12 cellular contexts compared by ENCODE assay signal in the genomic region with DNA sequence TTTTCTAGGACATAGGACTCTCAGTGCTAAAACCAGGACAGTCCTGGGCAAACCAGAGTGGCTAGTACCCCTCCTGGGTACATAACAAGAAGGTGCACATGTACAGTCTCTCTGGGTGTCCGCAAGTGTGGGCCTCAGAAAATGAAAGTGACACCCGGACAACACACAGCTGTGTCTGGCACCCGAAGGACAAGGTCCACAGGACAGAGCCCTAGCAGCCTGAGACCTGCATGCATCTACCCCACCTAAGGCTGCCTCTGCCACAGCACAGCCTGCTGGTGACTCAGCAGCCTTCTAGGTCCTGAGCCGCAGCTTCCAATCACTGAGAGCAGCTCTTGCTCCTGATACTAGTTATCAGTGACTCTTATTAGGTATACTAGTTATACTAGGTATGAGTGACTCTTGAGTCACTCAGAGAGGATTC.
DNase-seq lines count a peak whose midpoint lies in the region; ATAC-seq and TF ChIP-seq lines count a peak whose summit lies in the region.
"Had no signal": no experiment of that assay in that cellular context is flagged by ENCODE, and none has a peak within 500 bp of the region (broad histone marks: within the 10 kb centered on the region; RNA-seq: fewer than 3 reads in every experiment).

No MANE protein-coding gene starts in this region.

- H3K9me3 Mint-ChIP-seq in type B pancreatic cell, result peaks cover 4% of the 10 kb centered on the region

- peak; percentile 51 for ATAC-seq in Right ventricle myocardium superior (ENCODE audit: poor library complexity)
- peak; percentile 96 for ATAC-seq in foreskin keratinocyte
- ATAC-seq in GM18505 (IDR thresholded peaks at IDR 0.05; ENCODE audit: unreplicated experiment), result no peak

- H3K27ac Mint-ChIP-seq in type B pancreatic cell, result peak overlapping the region; percentile 37

- H3K4me3 Mint-ChIP-seq in type B pancreatic cell, result no peak overlapping the region

- no peak overlapping the region for H3K27ac ChIP-seq in right atrium auricular region
- no peak overlapping the region for H3K27ac ChIP-seq in WERI-Rb-1
- H3K27ac ChIP-seq in foreskin keratinocyte, result peak overlapping the region; percentile 29
- no peak overlapping the region for H3K27ac ChIP-seq in A673 (ENCODE audit: low read depth, low read length, poor library complexity, severe bottlenecking)

- intact Hi-C loops in Right ventricle myocardium superior (cut with DNase I) (no loop called here), A673 (cut with micrococcal nuclease; ENCODE audit: unreplicated experiment) (no loop called here)

- no peaks in the 10 kb centered on the region for H3K4me1 Mint-ChIP-seq in type B pancreatic cell (ENCODE audit: unreplicated experiment)

- no peaks in the 10 kb centered on the region for H3K36me3 ChIP-seq in right atrium auricular region
- no peaks in the 10 kb centered on the region for H3K36me3 ChIP-seq in WERI-Rb-1
- no peaks in the 10 kb centered on the region for H3K36me3 ChIP-seq in A673 (ENCODE audit: insufficient read depth, low read length, poor library complexity, severe bottlenecking)

- TF ChIP-seq CTCF in right atrium auricular region (IDR thresholded peaks at IDR 0.05) (peak in 1 of 2 donors; percentile 44), WERI-Rb-1 (IDR thresholded peaks at IDR 0.05; ENCODE audit: low read depth, low read length) (peak; percentile 45), foreskin keratinocyte (conservative IDR thresholded peaks at IDR 0.05) (peak; percentile 55), type B pancreatic cell (conservative IDR thresholded peaks at IDR 0.05) (no peak), A673 (conservative IDR thresholded peaks at IDR 0.05; ENCODE audit: low read depth, low read length) (no peak)

- no peak for TF ChIP-seq POLR2A in GM18505 (IDR thresholded peaks at IDR 0.05; ENCODE audit: borderline replicate concordance, extremely low read depth, insufficient read depth, insufficient read length)

- no peaks in the 10 kb centered on the region for H3K36me3 Mint-ChIP-seq in type B pancreatic cell

- CTCF ChIA-PET in A673 (lab: Charles Lee), result no interaction called here

- no peaks in the 10 kb centered on the region for H3K27me3 ChIP-seq in right atrium auricular region
- H3K27me3 ChIP-seq in WERI-Rb-1 (ENCODE audit: insufficient read depth, low read depth, severe bottlenecking), result no peaks in the 10 kb centered on the region
- H3K27me3 ChIP-seq in foreskin keratinocyte, result no peaks in the 10 kb centered on the region
- H3K27me3 ChIP-seq in A673 (replicated peaks; ENCODE audit: insufficient read depth, low read depth, low read length, poor library complexity), result no peaks in the 10 kb centered on the region

- H3K4me1 ChIP-seq in right atrium auricular region (no peaks in the 10 kb centered on the region), foreskin keratinocyte (peaks cover 13% of the 10 kb centered on the region), A673 (ENCODE audit: insufficient read depth, low read length, poor library complexity, severe bottlenecking) (no peaks in the 10 kb centered on the region)

- no peak overlapping the region for H3K4me3 ChIP-seq in right atrium auricular region
- H3K4me3 ChIP-seq in WERI-Rb-1 (ENCODE audit: low read depth, low read length), result no peak overlapping the region
- no peak overlapping the region for H3K4me3 ChIP-seq in A673 (ENCODE audit: low read depth, low read length, poor library complexity, severe bottlenecking)

- no TSS peak for BruUV-seq in A673 (replicated peaks; lab: Mats Ljungman, UMichigan)

- H3K9me3 ChIP-seq in right atrium auricular region (peaks cover 0 to 3% of the 10 kb centered on the region in 2 donors), WERI-Rb-1 (ENCODE audit: severe bottlenecking) (no peaks in the 10 kb centered on the region), A673 (ENCODE audit: low read depth, low read length, poor library complexity, severe bottlenecking) (no peaks in the 10 kb centered on the region)

- POLR2A ChIA-PET in A673 (lab: Charles Lee; ENCODE audit: low non-redundant PET), result no interaction called here

- peaks cover 3% of the 10 kb centered on the region for H3K27me3 Mint-ChIP-seq in type B pancreatic cell

- DNase-seq in Right ventricle myocardium superior, result no peak
- DNase-seq in right atrium auricular region (ENCODE audit: low spot score), result no peak
- no peak for DNase-seq in WERI-Rb-1
- DNase-seq in foreskin keratinocyte, result peak; percentile 28 to 70
- DNase-seq in type B pancreatic cell (ENCODE audit: extremely low spot score, unreplicated experiment), result no peak
- DNase-seq in stimulated activated CD8-positive, alpha-beta memory T cell treated with anti-CD3 and anti-CD28 coated beads, Interleukin-4, amount 100 ng/mL, for 48 hours, result no peak
- no peak for DNase-seq in A673 (ENCODE audit: low spot score)
- DNase-seq: activated CD4-positive, alpha-beta T cell treated with anti-CD3 and anti-CD28 coated beads for 48 hours; activated naive CD4-positive, alpha-beta T cell treated with Interleukin-2 at 50 U/mL for 16 hours; effector CD8-positive, alpha-beta T cell; NCI-H2081 had no signal

Comparison
In these comparisons a context has a peak if more than half of its experiments do, and no peak if none do; other contexts are left out.
1. DNase-seq: peak in foreskin keratinocyte (2 of 2); none in Right ventricle myocardium superior (single experiment), right atrium auricular region (single experiment), WERI-Rb-1 (single experiment), type B pancreatic cell (single experiment), stimulated activated CD8-positive, alpha-beta memory T cell treated with anti-CD3 and anti-CD28 coated beads, Interleukin-4, amount 100 ng/mL, for 48 hours (single experiment) and A673 (single experiment).
2. CTCF ChIP-seq: peak in WERI-Rb-1 (single experiment) and foreskin keratinocyte (single experiment); none in type B pancreatic cell (single experiment) and A673 (single experiment).